1 cellular context compared by ENCODE assay signal in genomic region chr12:63917864-63918742, GRCh38.
A peak's percentile ranks its signal among the peaks of the same experiment; 100 is the strongest.
TF ChIP-seq lines count a peak whose summit lies in the region.

No MANE protein-coding gene starts in this region.

TF ChIP-seq in HepG2, 621 proteins besides CTCF, POLR2A, EP300 and RAD21 (continued from another document and continues in another):
- TF ChIP-seq, protein P1, sequence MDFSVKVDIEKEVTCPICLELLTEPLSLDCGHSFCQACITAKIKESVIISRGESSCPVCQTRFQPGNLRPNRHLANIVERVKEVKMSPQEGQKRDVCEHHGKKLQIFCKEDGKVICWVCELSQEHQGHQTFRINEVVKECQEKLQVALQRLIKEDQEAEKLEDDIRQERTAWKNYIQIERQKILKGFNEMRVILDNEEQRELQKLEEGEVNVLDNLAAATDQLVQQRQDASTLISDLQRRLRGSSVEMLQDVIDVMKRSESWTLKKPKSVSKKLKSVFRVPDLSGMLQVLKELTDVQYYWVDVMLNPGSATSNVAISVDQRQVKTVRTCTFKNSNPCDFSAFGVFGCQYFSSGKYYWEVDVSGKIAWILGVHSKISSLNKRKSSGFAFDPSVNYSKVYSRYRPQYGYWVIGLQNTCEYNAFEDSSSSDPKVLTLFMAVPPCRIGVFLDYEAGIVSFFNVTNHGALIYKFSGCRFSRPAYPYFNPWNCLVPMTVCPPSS (IDR thresholded peaks at IDR 0.05): no peak
- no peak for TF ChIP-seq JUND (CRISPR knock-in tag; IDR thresholded peaks at IDR 0.05)
- TF ChIP-seq NPAS2 (CRISPR knock-in tag; IDR thresholded peaks at IDR 0.05; ENCODE audit: borderline replicate concordance): no peak
- TF ChIP-seq ZMYM3 (CRISPR knock-in tag; IDR thresholded peaks at IDR 0.05): no peak
- TF ChIP-seq HNF4G (IDR thresholded peaks at IDR 0.05; ENCODE audit: borderline replicate concordance, low read depth, low read length): peak; percentile 4; the same call in 1 of the 2 replicates
- TF ChIP-seq HNF4G (CRISPR knock-in tag; IDR thresholded peaks at IDR 0.05; ENCODE audit: borderline replicate concordance, low read depth): no peak
- TF ChIP-seq, protein P2, sequence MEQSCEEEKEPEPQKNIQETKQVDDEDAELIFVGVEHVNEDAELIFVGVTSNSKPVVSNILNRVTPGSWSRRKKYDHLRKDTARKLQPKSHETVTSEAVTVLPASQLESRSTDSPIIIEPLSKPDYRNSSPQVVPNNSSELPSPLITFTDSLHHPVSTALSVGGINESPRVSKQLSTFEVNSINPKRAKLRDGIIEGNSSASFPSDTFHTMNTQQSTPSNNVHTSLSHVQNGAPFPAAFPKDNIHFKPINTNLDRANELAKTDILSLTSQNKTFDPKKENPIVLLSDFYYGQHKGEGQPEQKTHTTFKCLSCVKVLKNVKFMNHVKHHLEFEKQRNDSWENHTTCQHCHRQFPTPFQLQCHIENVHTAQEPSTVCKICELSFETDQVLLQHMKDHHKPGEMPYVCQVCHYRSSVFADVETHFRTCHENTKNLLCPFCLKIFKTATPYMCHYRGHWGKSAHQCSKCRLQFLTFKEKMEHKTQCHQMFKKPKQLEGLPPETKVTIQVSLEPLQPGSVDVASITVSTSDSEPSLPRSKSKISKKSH (CRISPR knock-in tag; IDR thresholded peaks at IDR 0.05; ENCODE audit: borderline replicate concordance): no peak
- TF ChIP-seq FOXK2 (IDR thresholded peaks at IDR 0.05): 0 out of 2 replicates have a peak, but pooled peaks have one; percentile 18
- TF ChIP-seq ZNF512 (CRISPR knock-in tag; IDR thresholded peaks at IDR 0.05): no peak
- TF ChIP-seq CHD2 (IDR thresholded peaks at IDR 0.05; ENCODE audit: low read depth, low read length): no peak
- no peak for TF ChIP-seq ZNF816 (CRISPR knock-in tag; IDR thresholded peaks at IDR 0.05; ENCODE audit: borderline replicate concordance)
- TF ChIP-seq KDM5B (CRISPR knock-in tag; IDR thresholded peaks at IDR 0.05; ENCODE audit: borderline replicate concordance): no peak
- no peak for TF ChIP-seq SOX13 (IDR thresholded peaks at IDR 0.05)
- TF ChIP-seq SOX13 (CRISPR knock-in tag; conservative IDR thresholded peaks at IDR 0.05 in 1 of 2, IDR thresholded peaks at IDR 0.05 in 1 of 2): peak in 1 of 2 experiments; percentile 65; a peak in 2 of 4 replicates
- TF ChIP-seq TEAD3 (CRISPR knock-in tag; optimal IDR thresholded peaks at IDR 0.05; ENCODE audit: borderline replicate concordance): peak; percentile 63
- TF ChIP-seq CENPBD1 (CRISPR knock-in tag; IDR thresholded peaks at IDR 0.05; ENCODE audit: borderline replicate concordance, low read depth): no peak
- TF ChIP-seq DPF2 (CRISPR knock-in tag; IDR thresholded peaks at IDR 0.05; ENCODE audit: borderline replicate concordance, low read depth): no peak
- TF ChIP-seq MTA1 (CRISPR knock-in tag; IDR thresholded peaks at IDR 0.05; ENCODE audit: borderline replicate concordance): no peak
- TF ChIP-seq ZNF124 (CRISPR knock-in tag; IDR thresholded peaks at IDR 0.05): no peak
- TF ChIP-seq MAZ (IDR thresholded peaks at IDR 0.05; ENCODE audit: borderline replicate concordance, low read depth, low read length): no peak
- no peak for TF ChIP-seq MAZ (CRISPR knock-in tag; IDR thresholded peaks at IDR 0.05; ENCODE audit: low read depth)
- TF ChIP-seq NCOA5 (CRISPR knock-in tag; IDR thresholded peaks at IDR 0.05): no peak
- TF ChIP-seq ZNF879 (CRISPR knock-in tag; IDR thresholded peaks at IDR 0.05): no peak
- TF ChIP-seq MEIS1 (CRISPR knock-in tag; IDR thresholded peaks at IDR 0.05; ENCODE audit: borderline replicate concordance): no peak
- no peak for TF ChIP-seq PITX1 (CRISPR knock-in tag; IDR thresholded peaks at IDR 0.05)
- no peak for TF ChIP-seq NFE2L1 (CRISPR knock-in tag; IDR thresholded peaks at IDR 0.05; ENCODE audit: borderline replicate concordance)
- peak; percentile 30; the same call in 1 of the 2 replicates for TF ChIP-seq NR2C2 (CRISPR knock-in tag; IDR thresholded peaks at IDR 0.05; ENCODE audit: borderline replicate concordance)
- no peak for TF ChIP-seq AGO1 (IDR thresholded peaks at IDR 0.05; ENCODE audit: low read depth, low read length, poor library complexity, severe bottlenecking)
- TF ChIP-seq MIER2 (CRISPR knock-in tag; IDR thresholded peaks at IDR 0.05): no peak
- TF ChIP-seq MBNL3 (CRISPR knock-in tag; conservative IDR thresholded peaks at IDR 0.05): no peak
- no peak for TF ChIP-seq ZNF746 (CRISPR knock-in tag; IDR thresholded peaks at IDR 0.05)
- TF ChIP-seq CREB1 (IDR thresholded peaks at IDR 0.05): no peak
- TF ChIP-seq CREB1 (CRISPR knock-in tag; IDR thresholded peaks at IDR 0.05): peak; percentile 56
- TF ChIP-seq NCOR1 (IDR thresholded peaks at IDR 0.05; ENCODE audit: borderline replicate concordance, low read length): peak; percentile 75; the same call in 1 of the 2 replicates
- no peak; the same call in 1 of the 2 replicates for TF ChIP-seq HDAC2 (CRISPR knock-in tag; IDR thresholded peaks at IDR 0.05)
- no peak for TF ChIP-seq HES4 (CRISPR knock-in tag; IDR thresholded peaks at IDR 0.05; ENCODE audit: borderline replicate concordance)
- no peak for TF ChIP-seq ZBTB26 (CRISPR knock-in tag; IDR thresholded peaks at IDR 0.05; ENCODE audit: borderline replicate concordance)
- TF ChIP-seq, protein P3, sequence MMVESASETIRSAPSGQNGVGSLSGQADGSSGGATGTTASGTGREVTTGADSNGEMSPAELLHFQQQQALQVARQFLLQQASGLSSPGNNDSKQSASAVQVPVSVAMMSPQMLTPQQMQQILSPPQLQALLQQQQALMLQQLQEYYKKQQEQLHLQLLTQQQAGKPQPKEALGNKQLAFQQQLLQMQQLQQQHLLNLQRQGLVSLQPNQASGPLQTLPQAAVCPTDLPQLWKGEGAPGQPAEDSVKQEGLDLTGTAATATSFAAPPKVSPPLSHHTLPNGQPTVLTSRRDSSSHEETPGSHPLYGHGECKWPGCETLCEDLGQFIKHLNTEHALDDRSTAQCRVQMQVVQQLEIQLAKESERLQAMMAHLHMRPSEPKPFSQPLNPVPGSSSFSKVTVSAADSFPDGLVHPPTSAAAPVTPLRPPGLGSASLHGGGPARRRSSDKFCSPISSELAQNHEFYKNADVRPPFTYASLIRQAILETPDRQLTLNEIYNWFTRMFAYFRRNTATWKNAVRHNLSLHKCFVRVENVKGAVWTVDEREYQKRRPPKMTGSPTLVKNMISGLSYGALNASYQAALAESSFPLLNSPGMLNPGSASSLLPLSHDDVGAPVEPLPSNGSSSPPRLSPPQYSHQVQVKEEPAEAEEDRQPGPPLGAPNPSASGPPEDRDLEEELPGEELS (CRISPR knock-in tag; IDR thresholded peaks at IDR 0.05): peak; percentile 65
- TF ChIP-seq ZNF101 (CRISPR knock-in tag; IDR thresholded peaks at IDR 0.05; ENCODE audit: borderline replicate concordance, low read depth): no peak
- no peak for TF ChIP-seq ZBTB2 (CRISPR knock-in tag; IDR thresholded peaks at IDR 0.05; ENCODE audit: low read depth)
- TF ChIP-seq ZNF710 (CRISPR knock-in tag; IDR thresholded peaks at IDR 0.05; ENCODE audit: borderline replicate concordance): no peak
- TF ChIP-seq ZFP36L2 (CRISPR knock-in tag; IDR thresholded peaks at IDR 0.05): no peak
- no peak for TF ChIP-seq TFDP1 (CRISPR knock-in tag; IDR thresholded peaks at IDR 0.05; ENCODE audit: borderline replicate concordance)
- TF ChIP-seq, protein P4, sequence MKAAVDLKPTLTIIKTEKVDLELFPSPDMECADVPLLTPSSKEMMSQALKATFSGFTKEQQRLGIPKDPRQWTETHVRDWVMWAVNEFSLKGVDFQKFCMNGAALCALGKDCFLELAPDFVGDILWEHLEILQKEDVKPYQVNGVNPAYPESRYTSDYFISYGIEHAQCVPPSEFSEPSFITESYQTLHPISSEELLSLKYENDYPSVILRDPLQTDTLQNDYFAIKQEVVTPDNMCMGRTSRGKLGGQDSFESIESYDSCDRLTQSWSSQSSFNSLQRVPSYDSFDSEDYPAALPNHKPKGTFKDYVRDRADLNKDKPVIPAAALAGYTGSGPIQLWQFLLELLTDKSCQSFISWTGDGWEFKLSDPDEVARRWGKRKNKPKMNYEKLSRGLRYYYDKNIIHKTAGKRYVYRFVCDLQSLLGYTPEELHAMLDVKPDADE (CRISPR knock-in tag; IDR thresholded peaks at IDR 0.05): no peak
- peak; percentile 51; the same call in 1 of the 2 replicates for TF ChIP-seq LCORL (IDR thresholded peaks at IDR 0.05)
- no peak for TF ChIP-seq LCORL (CRISPR knock-in tag; IDR thresholded peaks at IDR 0.05)
- no peak for TF ChIP-seq PRPF4 (IDR thresholded peaks at IDR 0.05; ENCODE audit: low read depth, low read length, poor library complexity, severe bottlenecking)
- no peak for TF ChIP-seq EED (CRISPR knock-in tag; IDR thresholded peaks at IDR 0.05)
- TF ChIP-seq ZNF883 (CRISPR knock-in tag; IDR thresholded peaks at IDR 0.05; ENCODE audit: not compliant biosample characterization): no peak
- TF ChIP-seq ZNF569 (CRISPR knock-in tag; IDR thresholded peaks at IDR 0.05; ENCODE audit: borderline replicate concordance): no peak
- peak; percentile 34 for TF ChIP-seq TBL1XR1 (IDR thresholded peaks at IDR 0.05; ENCODE audit: borderline replicate concordance, low read length, partially characterized antibody)
- TF ChIP-seq ZNF225 (CRISPR knock-in tag; IDR thresholded peaks at IDR 0.05): no peak
- TF ChIP-seq CSRNP1 (CRISPR knock-in tag; IDR thresholded peaks at IDR 0.05): no peak
- no peak for TF ChIP-seq ZNF367 (CRISPR knock-in tag; IDR thresholded peaks at IDR 0.05; ENCODE audit: borderline replicate concordance)
